ENCODE assay signal across 13 cellular contexts in the genomic region with DNA sequence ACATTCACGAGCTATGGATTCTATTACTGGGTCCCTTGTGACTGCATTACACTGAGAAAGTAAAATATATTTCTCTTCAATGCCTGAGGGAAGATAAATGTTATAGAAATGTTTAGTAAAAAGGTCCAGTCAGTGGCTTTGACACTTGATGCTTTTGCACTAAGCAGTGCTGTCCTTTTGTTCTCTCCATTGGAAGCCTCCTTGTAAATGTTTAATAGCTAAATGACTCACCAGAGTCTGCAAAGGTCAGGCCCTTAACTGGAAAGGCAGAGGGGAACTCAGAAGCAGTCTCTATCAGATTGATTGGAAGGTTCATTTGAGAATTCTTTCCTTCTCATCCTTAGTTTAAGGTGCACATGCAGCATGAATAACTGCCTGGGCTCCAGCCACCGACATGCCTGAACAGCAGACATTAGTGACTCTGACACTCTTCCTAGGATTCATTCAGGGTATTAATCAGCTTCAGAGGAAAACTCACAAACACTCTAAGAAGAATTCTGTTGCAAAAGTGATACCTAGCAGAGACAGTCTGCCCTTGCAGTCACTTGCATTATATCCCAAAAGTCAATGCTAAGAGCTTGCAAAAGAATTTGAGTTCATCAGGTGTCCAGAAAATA. TPM values are rescaled to one million over a fixed set of nuclear protein-coding genes. Genes with fewer than 3 reads are reported as not detected.
DNase-seq lines count a peak whose midpoint lies in the region; ATAC-seq, FAIRE-seq and TF ChIP-seq lines count a peak whose summit lies in the region.
"Had no signal": no experiment of that assay in that cellular context is flagged by ENCODE, and none has a peak within 500 bp of the region (broad histone marks: within the 10 kb centered on the region; RNA-seq: fewer than 3 reads in every experiment).

No MANE protein-coding gene starts in this region.

- no peaks in the 10 kb centered on the region for H3K79me2 ChIP-seq in keratinocyte (ENCODE audit: control insufficient read depth, insufficient read depth, low read length)

- no peak overlapping the region for H3K4me3 Mint-ChIP-seq in stimulated activated effector memory CD8-positive, alpha-beta T cell treated with anti-CD3 and anti-CD28 coated beads, Interleukin-12 subunit alpha, Interleukin-12 subunit beta, amount 100 ng/mL, for 72 hours
- no peak overlapping the region for H3K4me3 Mint-ChIP-seq in effector memory CD8-positive, alpha-beta T cell
- H3K4me3 Mint-ChIP-seq: activated naive CD4-positive, alpha-beta T cell treated with anti-CD3 and anti-CD28 coated beads, Interleukin-2, amount 50 U/mL, for 24 hours; stimulated activated naive CD8-positive, alpha-beta T cell treated with anti-CD3 and anti-CD28 coated beads, Interleukin-15, amount 100 ng/mL, for 72 hours had no signal

- H3K9ac ChIP-seq in keratinocyte (ENCODE audit: control insufficient read depth, extremely low read depth, insufficient read depth, low read length), result no peak overlapping the region

- H3K27ac Mint-ChIP-seq in stimulated activated effector memory CD8-positive, alpha-beta T cell treated with anti-CD3 and anti-CD28 coated beads, Interleukin-12 subunit alpha, Interleukin-12 subunit beta, amount 100 ng/mL, for 72 hours, result no peak overlapping the region
- no peak overlapping the region for H3K27ac Mint-ChIP-seq in effector memory CD8-positive, alpha-beta T cell
- H3K27ac Mint-ChIP-seq: activated naive CD4-positive, alpha-beta T cell treated with anti-CD3 and anti-CD28 coated beads, Interleukin-2, amount 50 U/mL, for 24 hours; stimulated activated naive CD8-positive, alpha-beta T cell treated with anti-CD3 and anti-CD28 coated beads, Interleukin-15, amount 100 ng/mL, for 72 hours had no signal

- no peaks in the 10 kb centered on the region for H3K4me1 Mint-ChIP-seq in stimulated activated effector memory CD8-positive, alpha-beta T cell treated with anti-CD3 and anti-CD28 coated beads, Interleukin-12 subunit alpha, Interleukin-12 subunit beta, amount 100 ng/mL, for 72 hours
- peaks cover 0 to 4% of the 10 kb centered on the region in 2 donors for H3K4me1 Mint-ChIP-seq in effector memory CD8-positive, alpha-beta T cell (ENCODE audit: low read depth in 2 of 2)
- H3K4me1 Mint-ChIP-seq: activated naive CD4-positive, alpha-beta T cell treated with anti-CD3 and anti-CD28 coated beads, Interleukin-2, amount 50 U/mL, for 24 hours; stimulated activated naive CD8-positive, alpha-beta T cell treated with anti-CD3 and anti-CD28 coated beads, Interleukin-15, amount 100 ng/mL, for 72 hours had no signal

- no peak overlapping the region for H2AFZ ChIP-seq in keratinocyte (ENCODE audit: control insufficient read depth, low read length)

- dilution Hi-C loops in keratinocyte (cut with MboI; ENCODE audit: extremely low pct_ligation_motif_present, low sequenced_read_pairs), result no loop called here

- TF ChIP-seq CTCF in keratinocyte (optimal IDR thresholded peaks at IDR 0.05 in 1 of 3, IDR thresholded peaks at IDR 0.05 in 1 of 3, conservative IDR thresholded peaks at IDR 0.05 in 1 of 3; ENCODE audit: extremely low read depth in 1 of 3, insufficient read depth in 2 of 3, low read length in 3 of 3), result no peak

- H3K36me3 ChIP-seq in keratinocyte (ENCODE audit: control insufficient read depth in 2 of 2, extremely low read depth in 1 of 2, insufficient read depth in 2 of 2, low read length in 2 of 2), result no peaks in the 10 kb centered on the region

- peak; percentile 26 for FAIRE-seq in keratinocyte (lab: Jason Lieb, UNC)

- no peak overlapping the region for H3K4me3 ChIP-seq in keratinocyte (ENCODE audit: control insufficient read depth in 2 of 3, extremely low read depth in 1 of 3, insufficient read depth in 2 of 3, low read depth in 1 of 3, low read length in 3 of 3)

- H3K27me3 Mint-ChIP-seq in effector memory CD8-positive, alpha-beta T cell, result peaks cover 11 to 34% of the 10 kb centered on the region in 2 donors
- H3K27me3 Mint-ChIP-seq: activated naive CD4-positive, alpha-beta T cell treated with anti-CD3 and anti-CD28 coated beads, Interleukin-2, amount 50 U/mL, for 24 hours; stimulated activated naive CD8-positive, alpha-beta T cell treated with anti-CD3 and anti-CD28 coated beads, Interleukin-15, amount 100 ng/mL, for 72 hours had no signal

- no peaks in the 10 kb centered on the region for H3K9me3 ChIP-seq in keratinocyte (ENCODE audit: control insufficient read depth, low read depth, low read length)

- no peaks in the 10 kb centered on the region for H3K4me1 ChIP-seq in keratinocyte (ENCODE audit: control insufficient read depth, extremely low read depth, insufficient read depth, low read length)

- ATAC-seq in GM21529 (IDR thresholded peaks at IDR 0.05; ENCODE audit: unreplicated experiment), result peak; percentile 55
- ATAC-seq in stimulated activated effector memory CD8-positive, alpha-beta T cell treated with anti-CD3 and anti-CD28 coated beads, Interleukin-12 subunit alpha, Interleukin-12 subunit beta, amount 100 ng/mL, for 72 hours, result no peak
- no peak for ATAC-seq in effector memory CD8-positive, alpha-beta T cell (replicated peaks)
- no peak for ATAC-seq in GM21723 (IDR thresholded peaks at IDR 0.05; ENCODE audit: unreplicated experiment)
- ATAC-seq: stimulated activated naive CD8-positive, alpha-beta T cell treated with anti-CD3 and anti-CD28 coated beads, Interleukin-15, amount 100 ng/mL, for 72 hours had no signal

- H3K4me2 ChIP-seq in keratinocyte (ENCODE audit: control insufficient read depth, extremely low read depth, insufficient read depth, low read depth, low read length), result no peak overlapping the region

- no peak overlapping the region for H3K27ac ChIP-seq in keratinocyte (ENCODE audit: control insufficient read depth, insufficient read depth, low read length)

- no peaks in the 10 kb centered on the region for H3K36me3 Mint-ChIP-seq in stimulated activated effector memory CD8-positive, alpha-beta T cell treated with anti-CD3 and anti-CD28 coated beads, Interleukin-12 subunit alpha, Interleukin-12 subunit beta, amount 100 ng/mL, for 72 hours
- H3K36me3 Mint-ChIP-seq in effector memory CD8-positive, alpha-beta T cell (ENCODE audit: insufficient read depth), result no peaks in the 10 kb centered on the region

- no peaks in the 10 kb centered on the region for H4K20me1 ChIP-seq in keratinocyte (ENCODE audit: control insufficient read depth, extremely low read depth, insufficient read depth, low read length)

- H3K9me1 ChIP-seq in keratinocyte (ENCODE audit: control insufficient read depth, extremely low read depth, insufficient read depth, low read length), result no peaks in the 10 kb centered on the region

- no peaks in the 10 kb centered on the region for H3K9me3 Mint-ChIP-seq in stimulated activated effector memory CD8-positive, alpha-beta T cell treated with anti-CD3 and anti-CD28 coated beads, Interleukin-12 subunit alpha, Interleukin-12 subunit beta, amount 100 ng/mL, for 72 hours
- H3K9me3 Mint-ChIP-seq in effector memory CD8-positive, alpha-beta T cell, result peaks cover 0 to 13% of the 10 kb centered on the region in 2 donors

- H3K27me3 ChIP-seq in keratinocyte (ENCODE audit: control insufficient read depth, extremely low read depth, insufficient read depth, low read length), result no peaks in the 10 kb centered on the region

- peak; percentile 80 for DNase-seq in COLO829 (ENCODE audit: low spot score)
- DNase-seq in LHCN-M2 (ENCODE audit: low read depth), result peak; percentile 38
- no peak for DNase-seq in keratinocyte (ENCODE audit: low read depth, low spot score)
- DNase-seq in stimulated activated effector memory CD8-positive, alpha-beta T cell treated with anti-CD3 and anti-CD28 coated beads, Interleukin-12 subunit alpha, Interleukin-12 subunit beta, amount 100 ng/mL, for 72 hours (ENCODE audit: low spot score in 2 of 2), result no peak
- DNase-seq in NK-92 treated with Interleukin-12 subunit alpha and Interleukin-12 subunit beta, amount 100 ng/mL, for 24 hours (lab: John Stamatoyannopoulos, UW), result no peak
- DNase-seq in effector memory CD8-positive, alpha-beta T cell, result no peak
- DNase-seq: NCI-H1930; stimulated activated naive CD8-positive, alpha-beta T cell treated with anti-CD3 and anti-CD28 coated beads, Interleukin-15, amount 100 ng/mL, for 72 hours; T-helper 2 cell had no signal

RNA-seq across cellular contexts. Expression of a gene that starts 11.5 kb away (rescaled TPM):
- total RNA-seq in LHCN-M2 (2014; rRNA removed), result 17.2 and 22.2 TPM in 2 replicates
- 5.5 TPM for polyA plus RNA-seq in LHCN-M2 (2012)
- 12.4 to 20.4 TPM (median 13.8 TPM) in 3 replicates for polyA plus RNA-seq in keratinocyte
- 4.6 TPM for polyA plus RNA-seq in keratinocyte (2011; ENCODE audit: low read depth)
- 4.9 and 10.6 TPM in 2 replicates for polyA plus RNA-seq in keratinocyte (2011; cell fraction: cytosol; rRNA removed)
- polyA plus RNA-seq in keratinocyte (2011; cell fraction: nucleus; rRNA removed), result 33.8 and 45.1 TPM in 2 replicates
- polyA plus RNA-seq in keratinocyte (2012; ENCODE audit: low replicate concordance), result 7.9 and 8.4 TPM in 2 replicates
- polyA minus RNA-seq in keratinocyte, result 3.4 to 19.1 TPM (median 16.3 TPM) in 3 replicates
- polyA minus RNA-seq in keratinocyte (2011; cell fraction: cytosol; rRNA and poly(A)+ RNA removed), result 5.8 TPM
- polyA minus RNA-seq in keratinocyte (2011; cell fraction: nucleus; rRNA and poly(A)+ RNA removed), result 15.7 and 29.1 TPM in 2 replicates

RNA-seq across cellular contexts. Expression of a gene that starts 25.0 kb away (rescaled TPM):
- total RNA-seq in LHCN-M2 (2014; rRNA removed), result not detected in 2 replicates
- polyA plus RNA-seq in LHCN-M2 (2012), result not detected
- polyA plus RNA-seq in keratinocyte, result not detected in 3 replicates
- polyA plus RNA-seq in keratinocyte (2011; ENCODE audit: low read depth), result not detected
- polyA plus RNA-seq in keratinocyte (2011; cell fraction: cytosol; rRNA removed), result not detected in 2 replicates
- polyA plus RNA-seq in keratinocyte (2011; cell fraction: nucleus; rRNA removed), result not detected in 2 replicates
- not detected in 2 replicates for polyA plus RNA-seq in keratinocyte (2012; ENCODE audit: low replicate concordance)
- polyA minus RNA-seq in keratinocyte, result not detected in 3 replicates
- polyA minus RNA-seq in keratinocyte (2011; cell fraction: cytosol; rRNA and poly(A)+ RNA removed), result not detected
- polyA minus RNA-seq in keratinocyte (2011; cell fraction: nucleus; rRNA and poly(A)+ RNA removed), result not detected in 2 replicates
- total RNA-seq: pulmonary artery endothelial cell had no signal

Comparison
In these comparisons a context has a peak if more than half of its experiments do, and no peak if none do; other contexts are left out.
1. DNase-seq: peak in COLO829 (single experiment) and LHCN-M2 (single experiment); none in keratinocyte (single experiment), stimulated activated effector memory CD8-positive, alpha-beta T cell treated with anti-CD3 and anti-CD28 coated beads, Interleukin-12 subunit alpha, Interleukin-12 subunit beta, amount 100 ng/mL, for 72 hours (0 of 2), NK-92 treated with Interleukin-12 subunit alpha and Interleukin-12 subunit beta, amount 100 ng/mL, for 24 hours (single experiment) and effector memory CD8-positive, alpha-beta T cell (0 of 3).